In genomic region chr1:218760601-218761570, GRCh38 we compare ENCODE assay signal across 18 cellular contexts.
DNase-seq lines count a peak whose midpoint lies in the region; ATAC-seq, FAIRE-seq and TF ChIP-seq lines count a peak whose summit lies in the region.
"Had no signal": no experiment of that assay in that cellular context is flagged by ENCODE, and none has a peak within 500 bp of the region (broad histone marks: within the 10 kb centered on the region; RNA-seq: fewer than 3 reads in every experiment).

No MANE protein-coding gene starts in this region.

- no peak for ATAC-seq in upper lobe of right lung
- ATAC-seq in effector memory CD8-positive, alpha-beta T cell (replicated peaks): no peak

- H3K4me3 Mint-ChIP-seq in astrocyte (ENCODE audit: unreplicated experiment): no peak overlapping the region
- H3K4me3 Mint-ChIP-seq in effector memory CD8-positive, alpha-beta T cell: no peak overlapping the region
- H3K4me3 Mint-ChIP-seq: CD14-positive monocyte, H9 had no signal

- TF ChIP-seq CTCF in astrocyte (IDR thresholded peaks at IDR 0.05; ENCODE audit: insufficient read depth, low read depth, low read length) (no peak), upper lobe of right lung (IDR thresholded peaks at IDR 0.05) (no peak), spleen (IDR thresholded peaks at IDR 0.05 in 8 of 11, conservative IDR thresholded peaks at IDR 0.05 in 3 of 11) (no peak)

- no peak overlapping the region for H2AFZ ChIP-seq in astrocyte (ENCODE audit: low read depth, low read length)

- 81 to 90% (median 84%) methylated on average over 3 of the region's 3 CpGs for WGBS in spleen, 5 donors

- H3K27ac Mint-ChIP-seq in astrocyte (ENCODE audit: unreplicated experiment): no peak overlapping the region
- H3K27ac Mint-ChIP-seq in effector memory CD8-positive, alpha-beta T cell: no peak overlapping the region
- H3K27ac Mint-ChIP-seq: CD14-positive monocyte, H9 had no signal

- TF ChIP-seq POLR2A in spleen (IDR thresholded peaks at IDR 0.05): no peak

- H3K9ac ChIP-seq in astrocyte (ENCODE audit: low read length): no peak overlapping the region

- no peaks in the 10 kb centered on the region for H3K9me3 ChIP-seq in astrocyte (ENCODE audit: insufficient read depth, low read depth, low read length)
- no peaks in the 10 kb centered on the region for H3K9me3 ChIP-seq in upper lobe of right lung
- H3K9me3 ChIP-seq in spleen: no peaks in the 10 kb centered on the region
- H3K9me3 ChIP-seq: Peyer's patch, SJSA1 had no signal

- no peaks in the 10 kb centered on the region for H4K20me1 ChIP-seq in astrocyte (ENCODE audit: insufficient read depth, low read length)

- H3K27ac ChIP-seq in astrocyte (ENCODE audit: low read depth, low read length): no peak overlapping the region
- H3K27ac ChIP-seq in upper lobe of right lung: no peak overlapping the region
- no peak overlapping the region for H3K27ac ChIP-seq in spleen
- H3K27ac ChIP-seq: Peyer's patch, SJSA1 had no signal

- FAIRE-seq in astrocyte (lab: Jason Lieb, UNC): no peak

- DNase-seq in HCEC 1CT (peak; percentile 16), astrocyte (ENCODE audit: low read depth) (peak; percentile 36), fibroblast of peridontal ligament (ENCODE audit: extremely low read depth) (peak; percentile 53), upper lobe of right lung (no peak), spleen (no peak)
- DNase-seq in stimulated activated CD4-positive, alpha-beta T cell treated with anti-CD3 and anti-CD28 coated beads, Interleukin-2, amount 100 ng/mL, for 24 hours: no peak
- no peak for DNase-seq in effector memory CD8-positive, alpha-beta T cell
- DNase-seq: DMS79 treated with DMSO at 0.1 percent for 48 hours, GDM1, H9, NCI-H1105, NCI-H187 treated with DMSO at 0.1 percent for 48 hours, NCI-H345, NCI-H524 treated with DMSO at 0.1 percent for 48 hours, Peyer's patch, SW 1271 had no signal

- H3K36me3 ChIP-seq in astrocyte (ENCODE audit: insufficient read depth, low read length): no peaks in the 10 kb centered on the region
- no peaks in the 10 kb centered on the region for H3K36me3 ChIP-seq in upper lobe of right lung
- no peaks in the 10 kb centered on the region for H3K36me3 ChIP-seq in spleen
- H3K36me3 ChIP-seq: Peyer's patch, SJSA1 had no signal

- no peaks in the 10 kb centered on the region for H3K36me3 Mint-ChIP-seq in astrocyte (ENCODE audit: low read depth, unreplicated experiment)
- H3K36me3 Mint-ChIP-seq in effector memory CD8-positive, alpha-beta T cell (ENCODE audit: insufficient read depth): no peaks in the 10 kb centered on the region
- H3K36me3 Mint-ChIP-seq: CD14-positive monocyte had no signal

- no peak overlapping the region for H3K4me2 ChIP-seq in astrocyte (ENCODE audit: low read length)

- H3K4me1 ChIP-seq in astrocyte (ENCODE audit: insufficient read depth, low read length): no peaks in the 10 kb centered on the region
- no peaks in the 10 kb centered on the region for H3K4me1 ChIP-seq in upper lobe of right lung
- H3K4me1 ChIP-seq in spleen: no peaks in the 10 kb centered on the region
- H3K4me1 ChIP-seq: Peyer's patch, SJSA1 had no signal

- intact Hi-C loops in upper lobe of right lung (cut with DNase I) (no loop called here), spleen (cut with DNase I; ENCODE audit: low total_unique reads) (no loop called here)

- H3K4me3 ChIP-seq in astrocyte (ENCODE audit: insufficient read depth, low read depth, low read length) (no peak overlapping the region), upper lobe of right lung (no peak overlapping the region), spleen (no peak overlapping the region)
- H3K4me3 ChIP-seq: Peyer's patch, SJSA1 had no signal

- no peaks in the 10 kb centered on the region for H3K27me3 ChIP-seq in astrocyte (ENCODE audit: insufficient read depth, low read length)
- H3K27me3 ChIP-seq in upper lobe of right lung: no peaks in the 10 kb centered on the region
- no peaks in the 10 kb centered on the region for H3K27me3 ChIP-seq in spleen (replicated peaks in 1 of 7)
- H3K27me3 ChIP-seq: Peyer's patch, SJSA1 had no signal

- peaks cover 6% of the 10 kb centered on the region for H3K4me1 Mint-ChIP-seq in astrocyte (ENCODE audit: low read depth, unreplicated experiment)
- H3K4me1 Mint-ChIP-seq in effector memory CD8-positive, alpha-beta T cell (ENCODE audit: low read depth in 2 of 2): no peaks in the 10 kb centered on the region
- H3K4me1 Mint-ChIP-seq: CD14-positive monocyte, H9 had no signal

- peaks cover 1% of the 10 kb centered on the region for H3K9me3 Mint-ChIP-seq in astrocyte (ENCODE audit: unreplicated experiment)
- H3K9me3 Mint-ChIP-seq in effector memory CD8-positive, alpha-beta T cell: peaks cover 0 to 5% of the 10 kb centered on the region in 2 donors
- H3K9me3 Mint-ChIP-seq: H9 had no signal

- H3K79me2 ChIP-seq in astrocyte (ENCODE audit: insufficient read depth, low read length): no peaks in the 10 kb centered on the region

- H3K27me3 Mint-ChIP-seq in astrocyte (ENCODE audit: low read depth, unreplicated experiment): no peaks in the 10 kb centered on the region
- H3K27me3 Mint-ChIP-seq in effector memory CD8-positive, alpha-beta T cell: no peaks in the 10 kb centered on the region

Comparison
In these comparisons a context has a peak if more than half of its experiments do, and no peak if none do; other contexts are left out.
1. DNase-seq: peak in HCEC 1CT (single experiment), astrocyte (single experiment) and fibroblast of peridontal ligament (single experiment); none in upper lobe of right lung (single experiment), stimulated activated CD4-positive, alpha-beta T cell treated with anti-CD3 and anti-CD28 coated beads, Interleukin-2, amount 100 ng/mL, for 24 hours (0 of 2), spleen (single experiment) and effector memory CD8-positive, alpha-beta T cell (0 of 3).